ENCODE assay signal across 13 cellular contexts in genomic region chr4:168524006-168524405, GRCh38. TPM values are rescaled to one million over a fixed set of nuclear protein-coding genes. Genes with fewer than 3 reads are reported as not detected.
A peak's percentile ranks its signal among the peaks of the same experiment; 100 is the strongest.
DNase-seq lines count a peak whose midpoint lies in the region; ATAC-seq and TF ChIP-seq lines count a peak whose summit lies in the region.
"Had no signal": no experiment of that assay in that cellular context is flagged by ENCODE, and none has a peak within 500 bp of the region (broad histone marks: within the 10 kb centered on the region; RNA-seq: fewer than 3 reads in every experiment).

No MANE protein-coding gene starts in this region.

- no peak for TF ChIP-seq CTCF in LNCaP clone FGC (IDR thresholded peaks at IDR 0.05; ENCODE audit: control insufficient read depth, extremely low read depth, insufficient read depth)
- TF ChIP-seq CTCF in osteocyte (IDR thresholded peaks at IDR 0.05): no peak

- no peaks in the 10 kb centered on the region for H3K36me3 Mint-ChIP-seq in osteocyte (ENCODE audit: unreplicated experiment)
- H3K36me3 Mint-ChIP-seq: activated naive CD4-positive, alpha-beta T cell treated with anti-CD3 and anti-CD28 coated beads, Interleukin-2, amount 50 U/mL, for 24 hours had no signal

- H3K27me3 Mint-ChIP-seq in osteocyte (ENCODE audit: unreplicated experiment): no peaks in the 10 kb centered on the region

- no peak overlapping the region for H3K4me3 Mint-ChIP-seq in osteocyte (ENCODE audit: unreplicated experiment)
- H3K4me3 Mint-ChIP-seq: activated CD8-positive, alpha-beta T cell treated with anti-CD3 and anti-CD28 coated beads for 36 hours; activated naive CD4-positive, alpha-beta T cell treated with anti-CD3 and anti-CD28 coated beads, Interleukin-2, amount 50 U/mL, for 24 hours had no signal

- no peaks in the 10 kb centered on the region for H3K9me3 Mint-ChIP-seq in osteocyte (ENCODE audit: unreplicated experiment)
- H3K9me3 Mint-ChIP-seq: activated CD8-positive, alpha-beta T cell treated with anti-CD3 and anti-CD28 coated beads for 36 hours; activated naive CD4-positive, alpha-beta T cell treated with anti-CD3 and anti-CD28 coated beads, Interleukin-2, amount 50 U/mL, for 24 hours had no signal

- H3K27ac Mint-ChIP-seq in osteocyte (ENCODE audit: unreplicated experiment): peak overlapping the region; percentile 50
- H3K27ac Mint-ChIP-seq: activated CD8-positive, alpha-beta T cell treated with anti-CD3 and anti-CD28 coated beads for 36 hours; activated naive CD4-positive, alpha-beta T cell treated with anti-CD3 and anti-CD28 coated beads, Interleukin-2, amount 50 U/mL, for 24 hours had no signal

- peaks cover 54% of the 10 kb centered on the region for H3K4me1 Mint-ChIP-seq in osteocyte (ENCODE audit: unreplicated experiment)
- H3K4me1 Mint-ChIP-seq: activated naive CD4-positive, alpha-beta T cell treated with anti-CD3 and anti-CD28 coated beads, Interleukin-2, amount 50 U/mL, for 24 hours had no signal

- DNase-seq in LNCaP clone FGC (ENCODE audit: low read depth): peak; percentile 72
- peak; percentile 53 for DNase-seq in dermis blood vessel endothelial cell
- no peak for DNase-seq in osteocyte (ENCODE audit: extremely low spot score, unreplicated experiment)
- no peak for DNase-seq in globus pallidus (ENCODE audit: low spot score)
- DNase-seq: activated CD8-positive, alpha-beta T cell treated with anti-CD3 and anti-CD28 coated beads for 36 hours; MG63; NCI-H69; T-helper 1 cell; tibial artery had no signal

- no peak overlapping the region for H3K4me3 ChIP-seq in LNCaP clone FGC (ENCODE audit: low read depth, low read length)
- H3K4me3 ChIP-seq: MG63, tibial artery had no signal

- ATAC-seq in GM18511 (IDR thresholded peaks at IDR 0.05; ENCODE audit: unreplicated experiment) (peak; percentile 60), GM21717 (IDR thresholded peaks at IDR 0.05; ENCODE audit: unreplicated experiment) (no peak), HG03571 (IDR thresholded peaks at IDR 0.05; ENCODE audit: unreplicated experiment) (no peak)
- ATAC-seq: activated CD8-positive, alpha-beta T cell treated with anti-CD3 and anti-CD28 coated beads for 36 hours had no signal

RNA-seq across cellular contexts. Expression of gene PALLD, which starts 27.2 kb away (rescaled TPM):
- total RNA-seq in dermis blood vessel endothelial cell (15.7 and 33.1 TPM in 2 replicates), osteocyte (396 and 397 TPM in 2 replicates)

RNA-seq across cellular contexts. Expression of gene DDX60L, which starts 43.7 kb away (rescaled TPM):
- total RNA-seq in dermis blood vessel endothelial cell (28.9 and 42.2 TPM in 2 replicates), osteocyte (7.1 and 7.6 TPM in 2 replicates)

Comparison
In these comparisons a context has a peak if more than half of its experiments do, and no peak if none do; other contexts are left out.
1. DNase-seq: peak in LNCaP clone FGC (single experiment) and dermis blood vessel endothelial cell (single experiment); none in osteocyte (single experiment) and globus pallidus (single experiment).
2. RNA of gene PALLD, which starts 27.2 kb away (total RNA-seq): 396 to 397 TPM in osteocyte; 15.7 to 33.1 TPM in dermis blood vessel endothelial cell; every median in the first group is over 10 times any median in the second.